Comparison of ENCODE assay signal across 1 cellular context in the genomic region with DNA sequence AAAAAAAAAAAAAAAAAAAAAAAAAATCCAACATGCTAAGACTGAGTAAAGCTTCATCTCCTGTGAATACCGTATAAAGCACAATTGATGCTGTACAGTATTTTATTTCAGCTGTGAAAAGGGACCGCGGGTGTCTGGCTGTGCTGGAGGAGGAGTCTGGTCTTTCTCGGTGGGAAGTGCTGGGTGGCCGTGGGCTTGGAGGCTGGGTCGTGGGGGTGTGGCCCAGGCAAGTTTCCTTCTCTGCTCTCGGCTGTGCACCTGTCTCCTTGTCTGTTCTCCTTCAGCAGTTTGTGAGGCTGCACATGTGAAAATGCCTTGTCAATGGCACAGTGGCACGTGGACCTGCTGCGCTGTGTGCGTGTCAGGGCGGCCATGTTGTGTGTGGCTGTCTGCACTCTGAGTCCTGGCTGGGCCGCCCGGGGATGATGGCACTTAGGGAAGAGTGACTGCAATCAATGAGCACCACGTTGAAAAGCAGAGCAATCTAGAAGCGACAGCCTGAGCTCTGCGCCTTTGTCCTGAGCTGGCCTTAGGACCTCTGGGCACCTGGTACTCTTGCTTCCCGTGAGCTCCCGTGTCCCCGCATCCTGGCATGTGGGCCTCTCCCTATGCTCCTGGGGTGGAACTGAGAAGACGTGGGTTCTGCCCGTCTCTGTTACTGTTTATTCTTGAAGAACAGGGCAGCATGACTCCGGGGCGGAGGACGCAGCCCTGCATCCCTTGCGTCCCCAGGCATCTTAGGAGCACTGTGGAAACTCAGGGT.
TF ChIP-seq lines count a peak whose summit lies in the region.

No MANE protein-coding gene starts in this region.

TF ChIP-seq in K562, 482 proteins besides CTCF, POLR2A, EP300 and RAD21:
- TF ChIP-seq, protein P1, sequence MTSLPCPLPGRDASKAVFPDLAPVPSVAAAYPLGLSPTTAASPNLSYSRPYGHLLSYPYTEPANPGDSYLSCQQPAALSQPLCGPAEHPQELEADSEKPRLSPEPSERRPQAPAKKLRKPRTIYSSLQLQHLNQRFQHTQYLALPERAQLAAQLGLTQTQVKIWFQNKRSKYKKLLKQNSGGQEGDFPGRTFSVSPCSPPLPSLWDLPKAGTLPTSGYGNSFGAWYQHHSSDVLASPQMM (CRISPR knock-in tag; IDR thresholded peaks at IDR 0.05), result no peak
- TF ChIP-seq, protein P2, sequence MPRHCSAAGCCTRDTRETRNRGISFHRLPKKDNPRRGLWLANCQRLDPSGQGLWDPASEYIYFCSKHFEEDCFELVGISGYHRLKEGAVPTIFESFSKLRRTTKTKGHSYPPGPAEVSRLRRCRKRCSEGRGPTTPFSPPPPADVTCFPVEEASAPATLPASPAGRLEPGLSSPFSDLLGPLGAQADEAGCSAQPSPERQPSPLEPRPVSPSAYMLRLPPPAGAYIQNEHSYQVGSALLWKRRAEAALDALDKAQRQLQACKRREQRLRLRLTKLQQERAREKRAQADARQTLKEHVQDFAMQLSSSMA (CRISPR knock-in tag; IDR thresholded peaks at IDR 0.05), result 0 out of 2 replicates have a peak, but pooled peaks have one; percentile 55
- TF ChIP-seq HNRNPH1 (optimal IDR thresholded peaks at IDR 0.05; ENCODE audit: low read depth, low read length), result no peak
- TF ChIP-seq ZNF431 (CRISPR knock-in tag; IDR thresholded peaks at IDR 0.05), result no peak
- TF ChIP-seq, protein P3, sequence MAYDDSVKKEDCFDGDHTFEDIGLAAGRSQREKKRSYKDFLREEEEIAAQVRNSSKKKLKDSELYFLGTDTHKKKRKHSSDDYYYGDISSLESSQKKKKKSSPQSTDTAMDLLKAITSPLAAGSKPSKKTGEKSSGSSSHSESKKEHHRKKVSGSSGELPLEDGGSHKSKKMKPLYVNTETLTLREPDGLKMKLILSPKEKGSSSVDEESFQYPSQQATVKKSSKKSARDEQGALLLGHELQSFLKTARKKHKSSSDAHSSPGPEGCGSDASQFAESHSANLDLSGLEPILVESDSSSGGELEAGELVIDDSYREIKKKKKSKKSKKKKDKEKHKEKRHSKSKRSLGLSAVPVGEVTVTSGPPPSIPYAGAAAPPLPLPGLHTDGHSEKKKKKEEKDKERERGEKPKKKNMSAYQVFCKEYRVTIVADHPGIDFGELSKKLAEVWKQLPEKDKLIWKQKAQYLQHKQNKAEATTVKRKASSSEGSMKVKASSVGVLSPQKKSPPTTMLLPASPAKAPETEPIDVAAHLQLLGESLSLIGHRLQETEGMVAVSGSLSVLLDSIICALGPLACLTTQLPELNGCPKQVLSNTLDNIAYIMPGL (CRISPR knock-in tag; IDR thresholded peaks at IDR 0.05), result 0 out of 2 replicates have a peak, but pooled peaks have one; percentile 36
- no peak for TF ChIP-seq CC2D1A (IDR thresholded peaks at IDR 0.05)
- TF ChIP-seq, protein P4, sequence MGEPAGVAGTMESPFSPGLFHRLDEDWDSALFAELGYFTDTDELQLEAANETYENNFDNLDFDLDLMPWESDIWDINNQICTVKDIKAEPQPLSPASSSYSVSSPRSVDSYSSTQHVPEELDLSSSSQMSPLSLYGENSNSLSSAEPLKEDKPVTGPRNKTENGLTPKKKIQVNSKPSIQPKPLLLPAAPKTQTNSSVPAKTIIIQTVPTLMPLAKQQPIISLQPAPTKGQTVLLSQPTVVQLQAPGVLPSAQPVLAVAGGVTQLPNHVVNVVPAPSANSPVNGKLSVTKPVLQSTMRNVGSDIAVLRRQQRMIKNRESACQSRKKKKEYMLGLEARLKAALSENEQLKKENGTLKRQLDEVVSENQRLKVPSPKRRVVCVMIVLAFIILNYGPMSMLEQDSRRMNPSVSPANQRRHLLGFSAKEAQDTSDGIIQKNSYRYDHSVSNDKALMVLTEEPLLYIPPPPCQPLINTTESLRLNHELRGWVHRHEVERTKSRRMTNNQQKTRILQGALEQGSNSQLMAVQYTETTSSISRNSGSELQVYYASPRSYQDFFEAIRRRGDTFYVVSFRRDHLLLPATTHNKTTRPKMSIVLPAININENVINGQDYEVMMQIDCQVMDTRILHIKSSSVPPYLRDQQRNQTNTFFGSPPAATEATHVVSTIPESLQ (CRISPR knock-in tag; IDR thresholded peaks at IDR 0.05), result no peak
- TF ChIP-seq POLR2G (IDR thresholded peaks at IDR 0.05; ENCODE audit: low read depth, low read length), result peak; percentile 35; the same call in 1 of the 2 replicates
- no peak for TF ChIP-seq PTBP1 (IDR thresholded peaks at IDR 0.05; ENCODE audit: low read depth, low read length)
- no peak for TF ChIP-seq ZBTB17 (CRISPR knock-in tag; IDR thresholded peaks at IDR 0.05)
- TF ChIP-seq, protein P5, sequence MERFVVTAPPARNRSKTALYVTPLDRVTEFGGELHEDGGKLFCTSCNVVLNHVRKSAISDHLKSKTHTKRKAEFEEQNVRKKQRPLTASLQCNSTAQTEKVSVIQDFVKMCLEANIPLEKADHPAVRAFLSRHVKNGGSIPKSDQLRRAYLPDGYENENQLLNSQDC (CRISPR knock-in tag; IDR thresholded peaks at IDR 0.05), result no peak
- 0 out of 2 replicates have a peak, but pooled peaks have one; percentile 30 for TF ChIP-seq RBFOX2 (IDR thresholded peaks at IDR 0.05; ENCODE audit: low read depth, low read length)
- TF ChIP-seq YY1 (IDR thresholded peaks at IDR 0.05; ENCODE audit: borderline replicate concordance in 1 of 3, control insufficient read depth in 1 of 3, extremely low read depth in 1 of 3, insufficient read depth in 3 of 3, insufficient read length in 1 of 3, insufficient replicate concordance in 2 of 3, low read depth in 1 of 3, low read length in 2 of 3), result peak; percentile 63 to 92 (median 72)
